Comparison of ENCODE assay signal across 7 cellular contexts in the genomic region with DNA sequence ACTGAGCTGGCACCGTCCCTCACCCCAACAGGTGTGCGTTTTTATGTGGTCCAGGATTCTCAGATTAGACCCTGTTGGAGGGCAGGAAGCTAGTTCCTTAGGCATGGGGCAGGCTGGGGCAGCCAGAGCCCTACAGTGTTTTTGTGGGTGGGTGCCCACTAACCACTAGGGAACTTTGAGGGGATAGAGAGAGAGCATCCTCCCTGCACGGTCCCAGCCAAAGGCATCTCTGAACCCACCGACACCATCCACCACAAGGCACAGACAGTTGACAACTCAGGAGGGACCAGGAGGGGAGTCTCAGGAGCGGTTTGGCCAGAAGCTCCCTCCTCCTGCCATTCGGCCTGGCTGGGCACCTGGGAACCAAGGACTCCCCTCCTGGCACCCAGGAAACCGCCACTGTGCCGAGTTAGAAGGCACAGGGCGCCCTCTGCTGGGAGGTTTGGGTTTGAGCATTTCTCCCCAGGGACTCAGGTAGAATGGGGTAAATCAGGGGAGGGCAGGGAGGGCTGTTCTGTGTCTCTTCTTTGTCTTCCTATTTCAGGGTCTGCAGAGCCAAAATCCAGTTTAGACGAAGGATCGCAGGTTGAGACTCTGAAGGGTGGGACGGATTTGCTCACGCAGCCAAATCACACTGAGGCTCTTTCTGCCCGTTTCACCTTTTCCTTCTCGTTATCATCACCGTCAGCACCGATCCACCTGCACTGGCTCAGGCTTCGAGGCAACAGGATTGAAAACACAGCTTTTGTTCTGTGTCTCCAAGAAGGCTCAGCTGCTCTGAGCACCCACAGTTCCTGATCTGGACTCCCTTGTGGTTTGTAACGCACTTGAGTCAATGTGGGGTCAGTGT.
DNase-seq lines count a peak whose midpoint lies in the region; ATAC-seq and TF ChIP-seq lines count a peak whose summit lies in the region.

No MANE protein-coding gene starts in this region.

- peaks cover 33% of the 10 kb centered on the region for H3K4me1 Mint-ChIP-seq in chondrocyte (ENCODE audit: low read depth)

- peaks cover 9% of the 10 kb centered on the region for H3K36me3 Mint-ChIP-seq in chondrocyte (ENCODE audit: low read depth)

- no peak overlapping the region for H3K4me3 Mint-ChIP-seq in chondrocyte (ENCODE audit: unreplicated experiment)

- H3K27ac Mint-ChIP-seq in chondrocyte (ENCODE audit: unreplicated experiment): peak overlapping the region; percentile 94

- DNase-seq in GM10266 (ENCODE audit: extremely low spot score): peak; percentile 57
- peak; percentile 30 for DNase-seq in NCI-H1092 treated with DMSO at 0.1 percent for 48 hours (lab: John Stamatoyannopoulos, UW)
- peak; percentile 31 to 65 for DNase-seq in activated CD4-positive, alpha-beta T cell treated with anti-CD3 and anti-CD28 coated beads for 24 hours (ENCODE audit: low read depth in 2 of 2)
- DNase-seq in chondrocyte (ENCODE audit: low spot score): no peak
- DNase-seq in mesenteric fat pad (ENCODE audit: low spot score): peak; percentile 53
- peak; percentile 58 for DNase-seq in superior temporal gyrus (ENCODE audit: extremely low spot score)

- H3K9me3 Mint-ChIP-seq in chondrocyte (ENCODE audit: low read depth): peaks cover 16% of the 10 kb centered on the region

- no peak for ATAC-seq in GM19452 (IDR thresholded peaks at IDR 0.05; ENCODE audit: unreplicated experiment)

- H3K27me3 Mint-ChIP-seq in chondrocyte (ENCODE audit: low read depth): no peaks in the 10 kb centered on the region

- TF ChIP-seq CTCF in GM10266 (IDR thresholded peaks at IDR 0.05; ENCODE audit: control insufficient read depth, insufficient read depth, low read depth, missing control alignments) (peak; percentile 68), chondrocyte (IDR thresholded peaks at IDR 0.05) (peak; percentile 93)
